In genomic region chr3:112403101-112403500, GRCh38 we compare ENCODE assay signal across 32 cellular contexts.
DNase-seq lines count a peak whose midpoint lies in the region; ATAC-seq, FAIRE-seq and TF ChIP-seq lines count a peak whose summit lies in the region.
"Had no signal": no experiment of that assay in that cellular context is flagged by ENCODE, and none has a peak within 500 bp of the region (broad histone marks: within the 10 kb centered on the region; RNA-seq: fewer than 3 reads in every experiment).

No MANE protein-coding gene starts in this region.

- H3K4me1 ChIP-seq in H1 (replicated peaks in 1 of 4; ENCODE audit: control insufficient read depth in 3 of 4, insufficient read depth in 4 of 4, low read length in 3 of 4) = peaks cover 2 to 31% (median 16%) of the 10 kb centered on the region in 4 experiments; a peak in 6 of 7 replicates
- H3K4me1 ChIP-seq in body of pancreas = peaks cover 5% of the 10 kb centered on the region
- H3K4me1 ChIP-seq: HAP-1, right lobe of liver, SJSA1 had no signal

- no peak for TF ChIP-seq CTCF in H1 (IDR thresholded peaks at IDR 0.05; ENCODE audit: control extremely low read depth in 1 of 3, insufficient read depth in 1 of 3, low read depth in 1 of 3, low read length in 3 of 3)
- TF ChIP-seq CTCF in body of pancreas (IDR thresholded peaks at IDR 0.05) = no peak

- no peak overlapping the region for H2BK12ac ChIP-seq in H1 (ENCODE audit: low read depth, low read length)

- no peaks in the 10 kb centered on the region for H3K9me3 ChIP-seq in H1 (ENCODE audit: insufficient read depth in 2 of 2, low read depth in 1 of 2, low read length in 1 of 2)
- no peaks in the 10 kb centered on the region for H3K9me3 ChIP-seq in body of pancreas
- H3K9me3 ChIP-seq: esophagus squamous epithelium, HAP-1, heart left ventricle, right lobe of liver, SJSA1, tibial nerve had no signal

- no peaks in the 10 kb centered on the region for H4K20me1 ChIP-seq in H1 (replicated peaks in 1 of 2; ENCODE audit: control insufficient read depth in 1 of 2, insufficient read depth in 2 of 2, low read length in 2 of 2)

- H2BK120ac ChIP-seq in H1 (replicated peaks; ENCODE audit: low read depth, low read length) = no peak overlapping the region

- no peak overlapping the region for H3K56ac ChIP-seq in H1 (replicated peaks; ENCODE audit: insufficient read length, low read depth, low read length)

- ATAC-seq in stimulated activated naive B cell treated with anti-CD40 and anti-IgM and Interleukin-4, amounts not matched to agents 10 μg/mL and 1 μg/mL and 100 μg/mL, for 72 hours (replicated peaks) = no peak
- no peak for ATAC-seq in body of pancreas
- ATAC-seq: activated naive CD8-positive, alpha-beta T cell treated with anti-CD3 and anti-CD28 coated beads, Interleukin-2, amount 50 U/mL, for 24 hours; activated T-cell treated with anti-CD3 and anti-CD28 coated beads, Interleukin-2, amount 50 U/mL, for 72 hours; foreskin keratinocyte; GM12878; heart left ventricle; right lobe of liver had no signal

- H3K79me1 ChIP-seq in H1 (ENCODE audit: low read depth, low read length) = no peaks in the 10 kb centered on the region

- DNase-seq in HT-29 (ENCODE audit: low spot score) (peak; percentile 36), H1 (ENCODE audit: low read depth in 1 of 2, low spot score in 2 of 2) (no peak), left kidney (ENCODE audit: low read depth, low spot score) (peak; percentile 45), NCI-H526 (lab: John Stamatoyannopoulos, UW) (no peak), body of pancreas (no peak)
- no peak for DNase-seq in stimulated activated naive B cell treated with anti-CD40 and anti-IgM and Interleukin-4, amounts not matched to agents 10 μg/mL and 1 μg/mL and 100 μg/mL, for 72 hours
- no peak for DNase-seq in activated CD8-positive, alpha-beta memory T cell treated with anti-CD3 and anti-CD28 coated beads for 24 hours
- DNase-seq: activated CD4-positive, CD25-positive, alpha-beta regulatory T cell; activated naive CD4-positive, alpha-beta T cell; activated naive CD8-positive, alpha-beta T cell treated with anti-CD3 and anti-CD28 coated beads, Interleukin-2, amount 50 U/mL, for 24 hours; activated T-cell treated with anti-CD3 and anti-CD28 coated beads, Interleukin-2, amount 50 U/mL, for 72 hours; caudate nucleus; CD8-positive, alpha-beta memory T cell; dermis blood vessel endothelial cell; esophagus squamous epithelium; foreskin keratinocyte; heart left ventricle; Kasumi-1; NCI-H1436 treated with DMSO at 0.1 percent for 48 hours; NCI-H2081 treated with DMSO at 0.1 percent for 48 hours; NCI-H226; right lobe of liver; RPMI8226; stimulated activated CD4-positive, alpha-beta T cell treated with anti-CD3 and anti-CD28 coated beads, Interleukin-12 subunit alpha, Interleukin-12 subunit beta, amount 100 ng/mL, for 4 hours; stimulated activated CD4-positive, alpha-beta T cell treated with anti-CD3 and anti-CD28 coated beads, Interleukin-4, amount 100 ng/mL, for 24 hours had no signal

- 88% methylated on average over 2 of the region's 2 CpGs; no CpG with 5 or more reads in 1 of the 2 experiments for WGBS in H1 (ENCODE audit: extremely low coverage in 1 of 2, insufficient coverage in 1 of 2, insufficient read length in 1 of 2, insufficient replicate concordance in 2 of 2, low coverage in 1 of 2, low lambda C conversion rate in 2 of 2, missing lambda C conversion rate in 1 of 2), 2 experiments
- 62 to 68% methylated on average over 2 of the region's 2 CpGs for WGBS in body of pancreas, 2 donors

- peak overlapping the region; percentile 25 for H3K27ac Mint-ChIP-seq in stimulated activated naive B cell treated with anti-CD40 and anti-IgM and Interleukin-4, amounts not matched to agents 10 μg/mL and 1 μg/mL and 100 μg/mL, for 72 hours
- H3K27ac Mint-ChIP-seq: activated naive CD8-positive, alpha-beta T cell treated with anti-CD3 and anti-CD28 coated beads, Interleukin-2, amount 50 U/mL, for 24 hours; activated T-cell treated with anti-CD3 and anti-CD28 coated beads, Interleukin-2, amount 50 U/mL, for 72 hours; CD8-positive, alpha-beta memory T cell had no signal

- no peaks in the 10 kb centered on the region for H3K36me3 ChIP-seq in H1 (ENCODE audit: control insufficient read depth in 2 of 4, insufficient read depth in 4 of 4, low read length in 3 of 4)
- no peaks in the 10 kb centered on the region for H3K36me3 ChIP-seq in body of pancreas (replicated peaks in 1 of 2; ENCODE audit: insufficient read depth in 1 of 2, low read depth in 2 of 2)
- H3K36me3 ChIP-seq: esophagus squamous epithelium, HAP-1, heart left ventricle, right lobe of liver, SJSA1, tibial nerve had no signal

- peak overlapping the region; percentile 62; the same call in 1 of the 2 replicates for H3K18ac ChIP-seq in H1 (ENCODE audit: extremely low read depth, low read length)

- H3K27me3 Mint-ChIP-seq in stimulated activated naive B cell treated with anti-CD40 and anti-IgM and Interleukin-4, amounts not matched to agents 10 μg/mL and 1 μg/mL and 100 μg/mL, for 72 hours = no peaks in the 10 kb centered on the region
- H3K27me3 Mint-ChIP-seq: activated naive CD8-positive, alpha-beta T cell treated with anti-CD3 and anti-CD28 coated beads, Interleukin-2, amount 50 U/mL, for 24 hours; CD8-positive, alpha-beta memory T cell had no signal

- TF ChIP-seq RAD21 in H1 (IDR thresholded peaks at IDR 0.05 in 1 of 2, conservative IDR thresholded peaks at IDR 0.05 in 1 of 2; ENCODE audit: low read depth in 2 of 2, low read length in 2 of 2) = no peak

- TF ChIP-seq POLR2A in H1 (IDR thresholded peaks at IDR 0.05; ENCODE audit: control extremely low read depth in 1 of 2, low read depth in 2 of 2, low read length in 2 of 2) = no peak
- TF ChIP-seq POLR2A in body of pancreas (IDR thresholded peaks at IDR 0.05) = no peak

- H3K4me3 Mint-ChIP-seq in stimulated activated naive B cell treated with anti-CD40 and anti-IgM and Interleukin-4, amounts not matched to agents 10 μg/mL and 1 μg/mL and 100 μg/mL, for 72 hours = no peak overlapping the region
- H3K4me3 Mint-ChIP-seq: activated naive CD8-positive, alpha-beta T cell treated with anti-CD3 and anti-CD28 coated beads, Interleukin-2, amount 50 U/mL, for 24 hours; activated T-cell treated with anti-CD3 and anti-CD28 coated beads, Interleukin-2, amount 50 U/mL, for 72 hours; CD8-positive, alpha-beta memory T cell; neural crest cell had no signal

- POLR2A ChIA-PET in H1 (lab: Charles Lee; ENCODE audit: partially characterized antibody) = interaction anchor here (0.6 to 3.8 kb wide), 4 partner anchors 12 to 95 kb away, joined by 4 to 15 read pairs (median 8); no protein-coding TSS in a partner anchor

- CTCF ChIA-PET in H1 (lab: Charles Lee; ENCODE audit: partially characterized antibody) = interaction anchor here (1.2 to 3.1 kb wide), 3 partner anchors 13 to 109 kb away, joined by 3 to 10 read pairs (median 4); partner anchors contain the start of gene SLC9C1

- no peak for TF ChIP-seq EP300 in H1 (IDR thresholded peaks at IDR 0.05; ENCODE audit: borderline replicate concordance in 1 of 2, low read depth in 2 of 2, low read length in 2 of 2)

- no peak overlapping the region for H2AFZ ChIP-seq in H1 (ENCODE audit: low read length)

- no peaks in the 10 kb centered on the region for H3K9me3 Mint-ChIP-seq in stimulated activated naive B cell treated with anti-CD40 and anti-IgM and Interleukin-4, amounts not matched to agents 10 μg/mL and 1 μg/mL and 100 μg/mL, for 72 hours
- H3K9me3 Mint-ChIP-seq: activated naive CD8-positive, alpha-beta T cell treated with anti-CD3 and anti-CD28 coated beads, Interleukin-2, amount 50 U/mL, for 24 hours; activated T-cell treated with anti-CD3 and anti-CD28 coated beads, Interleukin-2, amount 50 U/mL, for 72 hours; CD8-positive, alpha-beta memory T cell; neural crest cell had no signal

- no peak overlapping the region for H4K91ac ChIP-seq in H1 (replicated peaks; ENCODE audit: insufficient read length, low read length)

- H2AK5ac ChIP-seq in H1 (ENCODE audit: low read depth, low read length) = no peak overlapping the region

- peaks cover 24 to 49% of the 10 kb centered on the region in 2 donors for H3K4me1 Mint-ChIP-seq in stimulated activated naive B cell treated with anti-CD40 and anti-IgM and Interleukin-4, amounts not matched to agents 10 μg/mL and 1 μg/mL and 100 μg/mL, for 72 hours

- H4K5ac ChIP-seq in H1 (ENCODE audit: insufficient read length, low read depth, low read length) = peak overlapping the region; percentile 21

- no peak overlapping the region for H3K23ac ChIP-seq in H1 (ENCODE audit: insufficient read length)

- H2BK5ac ChIP-seq in H1 (ENCODE audit: low read depth, low read length) = no peak overlapping the region; the same call in 1 of the 2 replicates

- H3K36me3 Mint-ChIP-seq in stimulated activated naive B cell treated with anti-CD40 and anti-IgM and Interleukin-4, amounts not matched to agents 10 μg/mL and 1 μg/mL and 100 μg/mL, for 72 hours = no peaks in the 10 kb centered on the region
- H3K36me3 Mint-ChIP-seq: CD8-positive, alpha-beta memory T cell had no signal

- intact Hi-C loops in body of pancreas (cut with DNase I) = no loop called here

- no peak overlapping the region for H4K8ac ChIP-seq in H1 (ENCODE audit: extremely low read depth, insufficient read depth, low read length)

- H3K27me3 ChIP-seq in H1 (replicated peaks in 1 of 4; ENCODE audit: control insufficient read depth in 3 of 4, extremely low read depth in 1 of 4, insufficient read depth in 3 of 4, low read length in 3 of 4) = no peaks in the 10 kb centered on the region
- H3K27me3 ChIP-seq in body of pancreas = no peaks in the 10 kb centered on the region
- H3K27me3 ChIP-seq: esophagus squamous epithelium, foreskin keratinocyte, heart left ventricle, right lobe of liver, SJSA1, tibial nerve had no signal

- H3K4ac ChIP-seq in H1 (replicated peaks; ENCODE audit: insufficient read length, low read depth, low read length) = no peak overlapping the region

- no peak for FAIRE-seq in H1 (lab: Jason Lieb, UNC)
- FAIRE-seq: GM12878, keratinocyte had no signal

- 0 out of 2 replicates have a peak overlapping the region, but pooled peaks have one; percentile 21 for H2BK20ac ChIP-seq in H1 (ENCODE audit: low read length)

- H3K27ac ChIP-seq in H1 (ENCODE audit: low read depth, low read length) (no peak overlapping the region), body of pancreas (no peak overlapping the region)
- H3K27ac ChIP-seq: esophagus squamous epithelium, foreskin keratinocyte, heart left ventricle, right lobe of liver, SJSA1, tibial nerve had no signal

- H2BK15ac ChIP-seq in H1 (ENCODE audit: low read length) = no peak overlapping the region

- H3K4me3 ChIP-seq in H1 (ENCODE audit: extremely low read depth in 1 of 4, insufficient read depth in 2 of 4, low read depth in 3 of 4, low read length in 4 of 4) = no peak overlapping the region
- no peak overlapping the region for H3K4me3 ChIP-seq in body of pancreas
- H3K4me3 ChIP-seq: esophagus squamous epithelium, GM12878, HAP-1, heart left ventricle, lung, right lobe of liver, SJSA1, tibial nerve had no signal

- H3K14ac ChIP-seq in H1 (ENCODE audit: insufficient read length) = no peak overlapping the region

- no peak overlapping the region for H3K9ac ChIP-seq in H1 (replicated peaks in 1 of 4; ENCODE audit: extremely low read depth in 1 of 4, low read depth in 3 of 4, low read length in 3 of 4)

- H3K4me2 ChIP-seq in H1 (ENCODE audit: insufficient read depth in 1 of 2, low read depth in 2 of 2, low read length in 2 of 2) = no peak overlapping the region

- no peaks in the 10 kb centered on the region for H3K79me2 ChIP-seq in H1 (ENCODE audit: control insufficient read depth in 1 of 2, insufficient read depth in 2 of 2, low read length in 2 of 2)

- H3K23me2 ChIP-seq in H1 (ENCODE audit: low read depth, low read length) = no peaks in the 10 kb centered on the region

Comparison
In these comparisons a context has a peak if more than half of its experiments do, and no peak if none do; other contexts are left out.
1. DNase-seq: peak in HT-29 (single experiment) and left kidney (single experiment); none in H1 (0 of 2), stimulated activated naive B cell treated with anti-CD40 and anti-IgM and Interleukin-4, amounts not matched to agents 10 μg/mL and 1 μg/mL and 100 μg/mL, for 72 hours (single experiment), NCI-H526 (0 of 2), body of pancreas (0 of 4) and activated CD8-positive, alpha-beta memory T cell treated with anti-CD3 and anti-CD28 coated beads for 24 hours (single experiment).